ENCODE assay signal across 11 cellular contexts in the genomic region with DNA sequence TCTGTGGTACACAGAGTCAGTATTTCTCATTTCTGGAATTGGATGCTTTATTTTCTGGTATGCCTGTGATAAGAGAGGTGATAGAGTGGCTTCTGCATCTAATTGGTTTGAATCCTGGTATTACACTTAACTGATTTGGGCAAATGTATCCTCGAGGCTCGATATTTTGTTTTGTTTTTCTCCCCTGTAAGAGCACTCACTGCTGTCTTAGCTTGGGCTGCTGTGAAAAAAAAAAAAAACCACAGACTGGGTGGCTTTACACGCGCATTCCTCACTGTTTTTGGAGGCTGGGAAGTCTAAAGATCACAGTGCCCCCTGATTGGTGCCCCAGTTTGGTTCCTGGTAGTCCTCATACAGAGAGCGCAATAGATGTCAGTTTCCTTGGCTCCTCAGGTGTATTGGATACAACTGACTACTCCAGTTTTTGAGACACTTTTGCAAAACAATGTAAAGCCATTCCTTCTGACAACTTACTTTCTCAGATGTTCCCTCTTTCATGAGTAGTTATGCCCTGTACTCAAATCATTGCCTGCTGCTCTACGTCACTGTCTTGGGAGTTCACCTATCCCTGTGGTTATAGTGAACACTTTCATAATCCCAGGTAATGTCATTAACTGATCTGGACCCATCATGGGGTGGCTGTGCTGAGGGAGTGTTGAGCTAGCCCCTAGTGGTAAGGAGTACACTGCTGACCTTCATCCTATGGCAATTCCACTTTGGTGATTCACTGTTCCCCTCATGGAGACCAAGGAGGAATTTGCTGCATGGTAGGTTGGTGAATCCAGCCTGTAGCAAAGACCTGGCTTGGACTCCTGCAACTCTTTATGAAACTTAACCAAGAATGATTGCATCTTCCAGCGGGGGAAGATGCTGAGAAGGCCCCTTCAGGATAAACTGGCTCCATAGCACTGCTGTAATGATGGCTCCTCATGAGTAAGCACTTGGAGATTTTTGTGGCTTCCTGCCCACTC. TPM values are rescaled to one million over a fixed set of nuclear protein-coding genes. Genes with fewer than 3 reads are reported as not detected.
DNase-seq lines count a peak whose midpoint lies in the region; ATAC-seq and TF ChIP-seq lines count a peak whose summit lies in the region.
"Had no signal": no experiment of that assay in that cellular context is flagged by ENCODE, and none has a peak within 500 bp of the region (broad histone marks: within the 10 kb centered on the region; RNA-seq: fewer than 3 reads in every experiment).

No MANE protein-coding gene starts in this region.

- H3K27ac Mint-ChIP-seq in activated CD4-positive, alpha-beta T cell treated with anti-CD3 and anti-CD28 coated beads, Interleukin-2, amount 10 ng/mL, durations not matched to agents 24 days and 14 days, result peak overlapping the region; percentile 17
- H3K27ac Mint-ChIP-seq in endodermal cell, result peak overlapping the region; percentile 87

- ATAC-seq in Panc1, result no peak
- ATAC-seq in HG03439 (IDR thresholded peaks at IDR 0.05; ENCODE audit: unreplicated experiment), result no peak

- TF ChIP-seq CTCF in Panc1 (IDR thresholded peaks at IDR 0.05), result no peak; the same call in 1 of the 2 replicates
- TF ChIP-seq CTCF in endodermal cell (conservative IDR thresholded peaks at IDR 0.05), result peak; percentile 64
- no peak for TF ChIP-seq CTCF in right atrium auricular region (IDR thresholded peaks at IDR 0.05)

- H3K9ac ChIP-seq in endodermal cell (ENCODE audit: extremely low read depth, low read length, poor library complexity, severe bottlenecking), result no peak overlapping the region

- H3K4me3 ChIP-seq in Panc1 (ENCODE audit: low read depth in 2 of 2, low read length in 2 of 2) (no peak overlapping the region), endodermal cell (ENCODE audit: low read length) (no peak overlapping the region), right atrium auricular region (no peak overlapping the region)
- no peak overlapping the region for H3K4me3 ChIP-seq in effector memory CD4-positive, alpha-beta T cell (ENCODE audit: insufficient read depth, low read depth, low read length, poor library complexity, severe bottlenecking)

- no peaks in the 10 kb centered on the region for H3K27me3 ChIP-seq in Panc1 (ENCODE audit: control insufficient read depth, insufficient read depth, low read length)
- H3K27me3 ChIP-seq in endodermal cell (ENCODE audit: control insufficient read depth, insufficient read depth, low read length, poor library complexity, severe bottlenecking), result no peaks in the 10 kb centered on the region
- H3K27me3 ChIP-seq in effector memory CD4-positive, alpha-beta T cell (replicated peaks; ENCODE audit: control insufficient read depth, insufficient read depth, low read length, poor library complexity, severe bottlenecking), result no peaks in the 10 kb centered on the region
- H3K27me3 ChIP-seq in right atrium auricular region, result no peaks in the 10 kb centered on the region

- no peaks in the 10 kb centered on the region for H3K27me3 Mint-ChIP-seq in activated CD4-positive, alpha-beta T cell treated with anti-CD3 and anti-CD28 coated beads, Interleukin-2, amount 10 ng/mL, durations not matched to agents 24 days and 14 days
- H3K27me3 Mint-ChIP-seq in endodermal cell (ENCODE audit: insufficient read depth), result no peaks in the 10 kb centered on the region

- H3K4me3 Mint-ChIP-seq in activated CD4-positive, alpha-beta T cell treated with anti-CD3 and anti-CD28 coated beads, Interleukin-2, amount 10 ng/mL, durations not matched to agents 24 days and 14 days, result no peak overlapping the region
- H3K4me3 Mint-ChIP-seq in endodermal cell, result no peak overlapping the region

- peaks cover 54% of the 10 kb centered on the region for H3K36me3 Mint-ChIP-seq in activated CD4-positive, alpha-beta T cell treated with anti-CD3 and anti-CD28 coated beads, Interleukin-2, amount 10 ng/mL, durations not matched to agents 24 days and 14 days (ENCODE audit: low read depth)
- peaks cover 54% of the 10 kb centered on the region for H3K36me3 Mint-ChIP-seq in endodermal cell (ENCODE audit: low read depth)

- peak overlapping the region; percentile 24; the same call in 1 of the 2 replicates for H3K27ac ChIP-seq in Panc1 (ENCODE audit: low read length)
- no peak overlapping the region for H3K27ac ChIP-seq in endodermal cell (ENCODE audit: low read depth, low read length)
- no peak overlapping the region for H3K27ac ChIP-seq in effector memory CD4-positive, alpha-beta T cell (ENCODE audit: insufficient read depth, low read length, poor library complexity, severe bottlenecking)
- no peak overlapping the region for H3K27ac ChIP-seq in right atrium auricular region
- H3K27ac ChIP-seq: C4-2B had no signal

- 96% methylated on average over 6 to 7 of the region's 7 CpGs for WGBS in endodermal cell (ENCODE audit: insufficient coverage in 1 of 2, insufficient read length in 1 of 2), 2 experiments

- no peak for DNase-seq in activated CD4-positive, alpha-beta T cell treated with anti-CD3 and anti-CD28 coated beads, Interleukin-2, amount 10 ng/mL, durations not matched to agents 24 days and 14 days
- no peak for DNase-seq in activated CD4-positive, alpha-beta T cell treated with anti-CD3 and anti-CD28 coated beads for 1 hour
- DNase-seq in Panc1 (ENCODE audit: low read depth, low spot score) (no peak), endodermal cell (peak; percentile 58), renal cortical epithelial cell (ENCODE audit: low read depth) (peak; percentile 75), right atrium auricular region (ENCODE audit: low spot score) (no peak)
- no peak for DNase-seq in effector memory CD4-positive, alpha-beta T cell
- DNase-seq: activated CD4-positive, alpha-beta T cell treated with anti-CD3 and anti-CD28 coated beads for 48 hours; stimulated activated CD4-positive, alpha-beta T cell treated with anti-CD3 and anti-CD28 coated beads, Interleukin-2, amount 100 ng/mL, for 24 hours had no signal

- peaks cover 28% of the 10 kb centered on the region for H3K36me3 ChIP-seq in Panc1 (ENCODE audit: control insufficient read depth, insufficient read depth, low read length)
- H3K36me3 ChIP-seq in endodermal cell (ENCODE audit: control insufficient read depth, insufficient read depth, low read length), result peaks cover 78% of the 10 kb centered on the region
- peaks cover 26% of the 10 kb centered on the region for H3K36me3 ChIP-seq in effector memory CD4-positive, alpha-beta T cell (ENCODE audit: control insufficient read depth, insufficient read depth, low read length)
- peaks cover 28% of the 10 kb centered on the region for H3K36me3 ChIP-seq in right atrium auricular region

- H3K4me1 Mint-ChIP-seq in activated CD4-positive, alpha-beta T cell treated with anti-CD3 and anti-CD28 coated beads, Interleukin-2, amount 10 ng/mL, durations not matched to agents 24 days and 14 days, result peaks cover 29% of the 10 kb centered on the region
- peaks cover 19% of the 10 kb centered on the region for H3K4me1 Mint-ChIP-seq in endodermal cell

- no peaks in the 10 kb centered on the region for H3K9me3 Mint-ChIP-seq in activated CD4-positive, alpha-beta T cell treated with anti-CD3 and anti-CD28 coated beads, Interleukin-2, amount 10 ng/mL, durations not matched to agents 24 days and 14 days
- H3K9me3 Mint-ChIP-seq in endodermal cell, result no peaks in the 10 kb centered on the region

- in situ Hi-C loops in Panc1 (cut with HindIII; ENCODE audit: low pct_unique_long_range_greater_than_20kb, low sequenced_read_pairs), result no loop called here

- no TSS peak for BruUV-seq in Panc1 (replicated peaks; lab: Mats Ljungman, UMichigan)

- H3K9me3 ChIP-seq in Panc1 (ENCODE audit: control insufficient read depth, insufficient read depth, low read depth, low read length) (no peaks in the 10 kb centered on the region), endodermal cell (ENCODE audit: control insufficient read depth, low read length) (no peaks in the 10 kb centered on the region), right atrium auricular region (no peaks in the 10 kb centered on the region)
- no peaks in the 10 kb centered on the region for H3K9me3 ChIP-seq in effector memory CD4-positive, alpha-beta T cell (ENCODE audit: control insufficient read depth, low read length)

- POLR2A ChIA-PET in Panc1 (lab: Charles Lee), result no interaction called here

- peaks cover 23% of the 10 kb centered on the region for H3K4me1 ChIP-seq in Panc1 (ENCODE audit: control insufficient read depth, insufficient read depth, low read length)
- peaks cover 4% of the 10 kb centered on the region for H3K4me1 ChIP-seq in endodermal cell (ENCODE audit: control insufficient read depth, insufficient read depth, low read length)
- peaks cover 6% of the 10 kb centered on the region for H3K4me1 ChIP-seq in effector memory CD4-positive, alpha-beta T cell (ENCODE audit: control insufficient read depth, insufficient read depth, low read length, poor library complexity, severe bottlenecking)
- H3K4me1 ChIP-seq in right atrium auricular region, result peaks cover 0 to 18% of the 10 kb centered on the region in 2 donors

- intact Hi-C loops in activated CD4-positive, alpha-beta T cell treated with anti-CD3 and anti-CD28 coated beads, Interleukin-2, amount 10 ng/mL, durations not matched to agents 24 days and 14 days (cut with micrococcal nuclease), result no loop called here
- intact Hi-C loops in Panc1 (cut with micrococcal nuclease; ENCODE audit: unreplicated experiment), result no loop called here

- CTCF ChIA-PET in Panc1 (lab: Charles Lee), result no interaction called here

RNA-seq across cellular contexts. Expression of a gene that starts 3.5 kb away (rescaled TPM):
- total RNA-seq in activated CD4-positive, alpha-beta T cell treated with anti-CD3 and anti-CD28 coated beads, Interleukin-2, amount 10 ng/mL, durations not matched to agents 24 days and 14 days, result 85.3 and 88.2 TPM in 2 replicates
- total RNA-seq in Panc1 (2021; ENCODE audit: unreplicated experiment), result 112 TPM
- polyA plus RNA-seq in Panc1 (2012; ENCODE audit: insufficient read length), result 45.6 TPM
- 100 to 1,000 TPM; 108 to 147 TPM for total RNA-seq in endodermal cell
- 161 TPM for polyA plus RNA-seq in endodermal cell (2013, experiment 1 of 2)
- polyA plus RNA-seq in endodermal cell (2013, experiment 2 of 2), result 165 TPM
- total RNA-seq in renal cortical epithelial cell, result 17.4 and 140 TPM in 2 replicates
- total RNA-seq in right atrium auricular region, result 1 to 10 TPM; 1.5 to 1.6 TPM

RNA-seq across cellular contexts. Expression of a gene that starts 31.0 kb away (rescaled TPM):
- total RNA-seq in activated CD4-positive, alpha-beta T cell treated with anti-CD3 and anti-CD28 coated beads, Interleukin-2, amount 10 ng/mL, durations not matched to agents 24 days and 14 days, result 107 and 109 TPM in 2 replicates
- 112 TPM for total RNA-seq in Panc1 (2021; ENCODE audit: unreplicated experiment)
- 51.1 TPM for polyA plus RNA-seq in Panc1 (2012; ENCODE audit: insufficient read length)
- 100 to 1,000 TPM; 112 to 119 TPM for total RNA-seq in endodermal cell
- polyA plus RNA-seq in endodermal cell (2013, experiment 1 of 2), result 117 TPM
- 110 TPM for polyA plus RNA-seq in endodermal cell (2013, experiment 2 of 2)
- 135 and 146 TPM in 2 replicates for total RNA-seq in renal cortical epithelial cell
- total RNA-seq in right atrium auricular region, result 10 to 100 TPM; 43.4 to 45.3 TPM

RNA-seq across cellular contexts. Expression of a gene that starts 31.1 kb away (rescaled TPM):
- total RNA-seq in activated CD4-positive, alpha-beta T cell treated with anti-CD3 and anti-CD28 coated beads, Interleukin-2, amount 10 ng/mL, durations not matched to agents 24 days and 14 days, result 528 and 531 TPM in 2 replicates
- total RNA-seq in Panc1 (2021; ENCODE audit: unreplicated experiment) (340 TPM), endodermal cell (100 to 1,000 TPM; 241 to 246 TPM), renal cortical epithelial cell (309 and 384 TPM in 2 replicates), right atrium auricular region (100 to 1,000 TPM; 101 to 102 TPM)
- polyA plus RNA-seq in Panc1 (2012; ENCODE audit: insufficient read length), result 402 TPM
- 234 TPM for polyA plus RNA-seq in endodermal cell (2013, experiment 1 of 2)
- 228 TPM for polyA plus RNA-seq in endodermal cell (2013, experiment 2 of 2)

RNA-seq across cellular contexts. Expression of a gene that starts 32.0 kb away (rescaled TPM):
- 106 and 112 TPM in 2 replicates for total RNA-seq in activated CD4-positive, alpha-beta T cell treated with anti-CD3 and anti-CD28 coated beads, Interleukin-2, amount 10 ng/mL, durations not matched to agents 24 days and 14 days
- total RNA-seq in Panc1 (2021; ENCODE audit: unreplicated experiment) (98.4 TPM), endodermal cell (10 to 100 TPM; 46.7 to 56.9 TPM), renal cortical epithelial cell (64.8 and 127 TPM in 2 replicates), right atrium auricular region (10 to 100 TPM; 62.3 to 66.0 TPM)
- 97.1 TPM for polyA plus RNA-seq in Panc1 (2012; ENCODE audit: insufficient read length)
- 40.7 TPM for polyA plus RNA-seq in endodermal cell (2013, experiment 1 of 2)
- 40.6 TPM for polyA plus RNA-seq in endodermal cell (2013, experiment 2 of 2)

RNA-seq across cellular contexts. Expression of a gene that starts 41.8 kb away (rescaled TPM):
- 0.40 and 0.97 TPM in 2 replicates for total RNA-seq in activated CD4-positive, alpha-beta T cell treated with anti-CD3 and anti-CD28 coated beads, Interleukin-2, amount 10 ng/mL, durations not matched to agents 24 days and 14 days
- not detected for total RNA-seq in Panc1 (2021; ENCODE audit: unreplicated experiment)
- not detected for polyA plus RNA-seq in Panc1 (2012; ENCODE audit: insufficient read length)
- not detected for total RNA-seq in endodermal cell
- not detected for polyA plus RNA-seq in endodermal cell (2013, experiment 1 of 2)
- not detected for polyA plus RNA-seq in endodermal cell (2013, experiment 2 of 2)
- total RNA-seq in renal cortical epithelial cell, result not detected in 2 replicates
- under 1 TPM in 1 of 2 donors, not detected in 1; 0.33 TPM for total RNA-seq in right atrium auricular region

Comparison
In these comparisons a context has a peak if more than half of its experiments do, and no peak if none do; other contexts are left out.
1. DNase-seq: peak in endodermal cell (single experiment) and renal cortical epithelial cell (single experiment); none in activated CD4-positive, alpha-beta T cell treated with anti-CD3 and anti-CD28 coated beads, Interleukin-2, amount 10 ng/mL, durations not matched to agents 24 days and 14 days (single experiment), activated CD4-positive, alpha-beta T cell treated with anti-CD3 and anti-CD28 coated beads for 1 hour (single experiment), Panc1 (single experiment), effector memory CD4-positive, alpha-beta T cell (0 of 3) and right atrium auricular region (single experiment).